Comparison of ENCODE assay signal across 14 cellular contexts in the genomic region with DNA sequence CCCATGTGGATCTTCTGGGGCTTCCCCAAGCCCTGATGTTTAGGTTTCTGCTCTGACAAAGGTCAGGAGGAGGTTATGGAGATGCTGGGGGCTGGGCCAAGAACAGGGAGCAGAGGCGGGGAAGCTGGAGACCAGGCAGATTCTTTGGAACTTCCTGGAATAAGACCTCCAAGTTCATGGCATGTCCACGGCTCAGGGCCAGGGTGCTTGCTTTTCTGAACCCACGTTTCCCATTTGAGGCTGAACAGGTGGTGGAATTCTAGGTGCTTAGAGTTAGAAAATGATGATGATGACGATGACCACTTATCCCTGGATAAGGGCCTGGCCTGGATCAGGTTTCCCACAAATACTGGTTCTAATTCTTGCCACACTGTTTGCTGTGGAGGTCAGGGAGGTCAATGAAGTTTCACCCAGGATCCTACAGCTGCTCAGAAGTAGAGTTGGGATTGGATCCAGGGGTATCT. TPM values are rescaled to one million over a fixed set of nuclear protein-coding genes. Genes with fewer than 3 reads are reported as not detected.
DNase-seq lines count a peak whose midpoint lies in the region; ATAC-seq and TF ChIP-seq lines count a peak whose summit lies in the region.
"Had no signal": no experiment of that assay in that cellular context is flagged by ENCODE, and none has a peak within 500 bp of the region (broad histone marks: within the 10 kb centered on the region; RNA-seq: fewer than 3 reads in every experiment).

No MANE protein-coding gene starts in this region.

- no peak overlapping the region for H3K27ac ChIP-seq in endodermal cell (ENCODE audit: low read depth, low read length)
- H3K27ac ChIP-seq in uterus: no peak overlapping the region
- H3K27ac ChIP-seq in spleen: no peak overlapping the region
- H3K27ac ChIP-seq: BLaER1 had no signal

- TF ChIP-seq CTCF in endodermal cell (conservative IDR thresholded peaks at IDR 0.05) (no peak), uterus (IDR thresholded peaks at IDR 0.05) (no peak), spleen (IDR thresholded peaks at IDR 0.05 in 8 of 11, conservative IDR thresholded peaks at IDR 0.05 in 3 of 11) (no peak)

- no peak overlapping the region for H3K9ac ChIP-seq in endodermal cell (ENCODE audit: extremely low read depth, low read length, poor library complexity, severe bottlenecking)
- H3K9ac ChIP-seq: BLaER1 had no signal

- H3K27ac Mint-ChIP-seq in endodermal cell: no peak overlapping the region
- no peak overlapping the region for H3K27ac Mint-ChIP-seq in activated CD8-positive, alpha-beta T cell treated with anti-CD3 and anti-CD28 coated beads, Interleukin-2, amount 10 ng/mL, durations not matched to agents 7 days and 5 days

- H3K27me3 ChIP-seq in endodermal cell (ENCODE audit: control insufficient read depth, insufficient read depth, low read length, poor library complexity, severe bottlenecking) (no peaks in the 10 kb centered on the region), uterus (no peaks in the 10 kb centered on the region), spleen (replicated peaks in 1 of 7) (peaks cover 0 to 11% (median 0%) of the 10 kb centered on the region in 7 donors)
- H3K27me3 ChIP-seq: BLaER1 had no signal

- WGBS in endodermal cell (ENCODE audit: insufficient coverage in 1 of 2, insufficient read length in 1 of 2), 2 experiments: 93 to 96% methylated on average over 4 of the region's 4 CpGs
- WGBS in spleen, 5 donors: 81 to 91% (median 84%) methylated on average over 4 of the region's 4 CpGs

- no peaks in the 10 kb centered on the region for H3K9me3 ChIP-seq in endodermal cell (ENCODE audit: control insufficient read depth, low read length)
- no peaks in the 10 kb centered on the region for H3K9me3 ChIP-seq in uterus
- no peaks in the 10 kb centered on the region for H3K9me3 ChIP-seq in spleen
- H3K9me3 ChIP-seq: BLaER1 had no signal

- CTCF ChIA-PET in activated CD8-positive, alpha-beta T cell treated with anti-CD3 and anti-CD28 coated beads, Interleukin-2, amount 10 ng/mL, durations not matched to agents 7 days and 5 days (lab: Charles Lee): no interaction called here

- H3K4me3 ChIP-seq in endodermal cell (ENCODE audit: low read length) (no peak overlapping the region), uterus (no peak overlapping the region), spleen (no peak overlapping the region)
- H3K4me3 ChIP-seq: BLaER1, K562 had no signal

- intact Hi-C loops in uterus (cut with DNase I; ENCODE audit: low total_unique reads) (no loop called here), spleen (cut with DNase I; ENCODE audit: low total_unique reads) (no loop called here)

- no peak for TF ChIP-seq POLR2A in uterus (IDR thresholded peaks at IDR 0.05)
- TF ChIP-seq POLR2A in spleen (IDR thresholded peaks at IDR 0.05): no peak

- H3K4me3 Mint-ChIP-seq in endodermal cell: no peak overlapping the region
- no peak overlapping the region for H3K4me3 Mint-ChIP-seq in activated CD8-positive, alpha-beta T cell treated with anti-CD3 and anti-CD28 coated beads, Interleukin-2, amount 10 ng/mL, durations not matched to agents 7 days and 5 days

- peaks cover 5% of the 10 kb centered on the region for H3K27me3 Mint-ChIP-seq in endodermal cell (ENCODE audit: insufficient read depth)
- peaks cover 3% of the 10 kb centered on the region for H3K27me3 Mint-ChIP-seq in activated CD8-positive, alpha-beta T cell treated with anti-CD3 and anti-CD28 coated beads, Interleukin-2, amount 10 ng/mL, durations not matched to agents 7 days and 5 days (ENCODE audit: low read depth)

- POLR2A ChIA-PET in activated CD8-positive, alpha-beta T cell treated with anti-CD3 and anti-CD28 coated beads, Interleukin-2, amount 10 ng/mL, durations not matched to agents 7 days and 5 days (lab: Charles Lee): no interaction called here

- H3K36me3 ChIP-seq in endodermal cell (ENCODE audit: control insufficient read depth, insufficient read depth, low read length) (no peaks in the 10 kb centered on the region), uterus (no peaks in the 10 kb centered on the region), spleen (no peaks in the 10 kb centered on the region)
- H3K36me3 ChIP-seq: BLaER1 had no signal

- peak; percentile 9 for DNase-seq in activated effector memory CD4-positive, alpha-beta T cell treated with anti-CD3 and anti-CD28 coated beads, Interleukin-2, amount 50 U/mL, for 16 hours
- no peak for DNase-seq in activated effector memory CD4-positive, alpha-beta T cell treated with Interleukin-2 at 50 U/mL for 16 hours
- peak; percentile 29 for DNase-seq in endodermal cell
- peak; percentile 51 for DNase-seq in myocyte (ENCODE audit: low read depth)
- DNase-seq in uterus: no peak
- DNase-seq in activated CD8-positive, alpha-beta T cell treated with anti-CD3 and anti-CD28 coated beads, Interleukin-2, amount 10 ng/mL, durations not matched to agents 7 days and 5 days: no peak
- no peak for DNase-seq in spleen
- DNase-seq: GOT3, NCI-H1417, NCI-H187 treated with DMSO at 0.1 percent for 48 hours, NCI-H2171, NCI-H82 had no signal

- no peak for ATAC-seq in activated CD8-positive, alpha-beta T cell treated with anti-CD3 and anti-CD28 coated beads, Interleukin-2, amount 10 ng/mL, durations not matched to agents 7 days and 5 days
- ATAC-seq: K562 had no signal

- H3K9me3 Mint-ChIP-seq in endodermal cell: no peaks in the 10 kb centered on the region
- no peaks in the 10 kb centered on the region for H3K9me3 Mint-ChIP-seq in activated CD8-positive, alpha-beta T cell treated with anti-CD3 and anti-CD28 coated beads, Interleukin-2, amount 10 ng/mL, durations not matched to agents 7 days and 5 days (ENCODE audit: insufficient read depth)

- no peaks in the 10 kb centered on the region for H3K4me1 ChIP-seq in endodermal cell (ENCODE audit: control insufficient read depth, insufficient read depth, low read length)
- H3K4me1 ChIP-seq in uterus: peaks cover 0 to 6% of the 10 kb centered on the region in 2 donors
- peaks cover 0 to 33% (median 15%) of the 10 kb centered on the region in 6 donors for H3K4me1 ChIP-seq in spleen

- peaks cover 6% of the 10 kb centered on the region for H3K4me1 Mint-ChIP-seq in endodermal cell
- no peaks in the 10 kb centered on the region for H3K4me1 Mint-ChIP-seq in activated CD8-positive, alpha-beta T cell treated with anti-CD3 and anti-CD28 coated beads, Interleukin-2, amount 10 ng/mL, durations not matched to agents 7 days and 5 days (ENCODE audit: low read depth)

- H3K36me3 Mint-ChIP-seq in endodermal cell (ENCODE audit: low read depth): no peaks in the 10 kb centered on the region
- no peaks in the 10 kb centered on the region for H3K36me3 Mint-ChIP-seq in activated CD8-positive, alpha-beta T cell treated with anti-CD3 and anti-CD28 coated beads, Interleukin-2, amount 10 ng/mL, durations not matched to agents 7 days and 5 days (ENCODE audit: low read depth)

RNA-seq across cellular contexts. Expression of a gene that starts 30.0 kb away (rescaled TPM):
- total RNA-seq in endodermal cell: under 1 TPM; 0.27 to 0.37 TPM
- 3.4 TPM for polyA plus RNA-seq in endodermal cell (2013, experiment 1 of 2)
- 2.1 TPM for polyA plus RNA-seq in endodermal cell (2013, experiment 2 of 2)
- 1.0 and 2.6 TPM in 2 replicates for total RNA-seq in myocyte
- polyA plus RNA-seq in myocyte (2012): 5.9 TPM
- 100 to 1,000 TPM; 136 to 639 (median 209) TPM for total RNA-seq in uterus
- under 1 TPM; 0.31 to 0.34 TPM for total RNA-seq in activated CD8-positive, alpha-beta T cell treated with anti-CD3 and anti-CD28 coated beads, Interleukin-2, amount 10 ng/mL, durations not matched to agents 7 days and 5 days
- total RNA-seq in spleen: 100 to 1,000 TPM in 1 of 7 donors, 10 to 100 TPM in 6; 60.2 to 167 (median 87.6) TPM
- polyA plus RNA-seq in spleen: 10 to 100 TPM in 2 of 3 donors, 1 to 10 TPM in 1; 9.3 to 35.3 (median 19.8) TPM

Comparison
In these comparisons a context has a peak if more than half of its experiments do, and no peak if none do; other contexts are left out.
1. DNase-seq: peak in activated effector memory CD4-positive, alpha-beta T cell treated with anti-CD3 and anti-CD28 coated beads, Interleukin-2, amount 50 U/mL, for 16 hours (single experiment), endodermal cell (single experiment) and myocyte (single experiment); none in activated effector memory CD4-positive, alpha-beta T cell treated with Interleukin-2 at 50 U/mL for 16 hours (single experiment), uterus (0 of 2), activated CD8-positive, alpha-beta T cell treated with anti-CD3 and anti-CD28 coated beads, Interleukin-2, amount 10 ng/mL, durations not matched to agents 7 days and 5 days (single experiment) and spleen (single experiment).
2. RNA of a gene that starts 30.0 kb away (total RNA-seq): 136 to 639 TPM in uterus and 60.2 to 167 TPM in spleen; 1.0 to 2.6 TPM in myocyte, 0.27 to 0.37 TPM in endodermal cell and 0.31 to 0.34 TPM in activated CD8-positive, alpha-beta T cell treated with anti-CD3 and anti-CD28 coated beads, Interleukin-2, amount 10 ng/mL, durations not matched to agents 7 days and 5 days; every median in the first group is over 10 times any median in the second.